18 cellular contexts compared by ENCODE assay signal in genomic region chr9:126983767-126984166, GRCh38.
A peak's percentile ranks its signal among the peaks of the same experiment; 100 is the strongest.
DNase-seq lines count a peak whose midpoint lies in the region; ATAC-seq, FAIRE-seq and TF ChIP-seq lines count a peak whose summit lies in the region.
"Had no signal": no experiment of that assay in that cellular context is flagged by ENCODE, and none has a peak within 500 bp of the region (broad histone marks: within the 10 kb centered on the region; RNA-seq: fewer than 3 reads in every experiment).

No MANE protein-coding gene starts in this region.

- H3K4me1 ChIP-seq in PC-3 (ENCODE audit: insufficient read depth, low read length) (peaks cover 41% of the 10 kb centered on the region), K562 (replicated peaks in 1 of 2; ENCODE audit: control insufficient read depth in 2 of 2, insufficient read depth in 2 of 2, low read length in 2 of 2) (peaks cover 3 to 21% of the 10 kb centered on the region in 2 experiments; a peak in 4 of 5 replicates)

- no peaks in the 10 kb centered on the region for H3K9me1 ChIP-seq in K562 (ENCODE audit: control insufficient read depth, insufficient read depth, low read length)

- H3K36me3 ChIP-seq in PC-3 (ENCODE audit: low read depth, low read length) = no peaks in the 10 kb centered on the region; the same call in 1 of the 2 replicates
- H3K36me3 ChIP-seq in K562 (ENCODE audit: control insufficient read depth, insufficient read depth, low read length) = no peaks in the 10 kb centered on the region

- H3F3A ChIP-seq in PC-3 (ENCODE audit: low read length, unreplicated experiment) = no peaks in the 10 kb centered on the region

- WGBS in K562 (ENCODE audit: insufficient coverage, low coverage, missing lambda C conversion rate) = 30% methylated on average over 1 of the region's 1 CpG

- intact Hi-C loops in PC-3 (cut with micrococcal nuclease) = no loop called here
- intact Hi-C loops in K562 (cut with micrococcal nuclease) = no loop called here

- peak overlapping the region; percentile 39 for H3K4me3 Mint-ChIP-seq in natural killer cell treated with Interleukin-12 subunit alpha and Interleukin-12 subunit beta and Interleukin-15 and Interleukin-18, amount 100 ng/mL, for 72 hours
- H3K4me3 Mint-ChIP-seq in stimulated activated effector memory CD8-positive, alpha-beta T cell treated with anti-CD3 and anti-CD28 coated beads, Interleukin-12 subunit alpha, Interleukin-12 subunit beta, amount 100 ng/mL, for 72 hours = no peak overlapping the region
- no peak overlapping the region for H3K4me3 Mint-ChIP-seq in activated T-cell treated with anti-CD3 and anti-CD28 coated beads, Interleukin-2, amount 50 U/mL, for 4 hours
- H3K4me3 Mint-ChIP-seq: B cell; CD4-positive, alpha-beta T cell; GM23338 had no signal

- H4K20me1 ChIP-seq in PC-3 (ENCODE audit: low read length) = no peaks in the 10 kb centered on the region
- H4K20me1 ChIP-seq in K562 (replicated peaks; ENCODE audit: control insufficient read depth, insufficient read depth, low read length) = no peaks in the 10 kb centered on the region; the same call in 1 of the 2 replicates

- peaks cover 72 to 78% of the 10 kb centered on the region in 2 donors for H3K4me1 Mint-ChIP-seq in natural killer cell treated with Interleukin-12 subunit alpha and Interleukin-12 subunit beta and Interleukin-15 and Interleukin-18, amount 100 ng/mL, for 72 hours (ENCODE audit: low read depth in 2 of 2)
- H3K4me1 Mint-ChIP-seq in stimulated activated effector memory CD8-positive, alpha-beta T cell treated with anti-CD3 and anti-CD28 coated beads, Interleukin-12 subunit alpha, Interleukin-12 subunit beta, amount 100 ng/mL, for 72 hours = peaks cover 78% of the 10 kb centered on the region
- peaks cover 68% of the 10 kb centered on the region for H3K4me1 Mint-ChIP-seq in activated T-cell treated with anti-CD3 and anti-CD28 coated beads, Interleukin-2, amount 50 U/mL, for 4 hours (ENCODE audit: low read depth)

- no peak for FAIRE-seq in K562 (lab: Jason Lieb, UNC)
- FAIRE-seq: A204.1, G401.6 had no signal

- DNase-seq in PC-3 (no peak), K562 (ENCODE audit: extremely low read depth in 1 of 4, low spot score in 3 of 4) (no peak), SKM-1 (lab: John Stamatoyannopoulos, UW; ENCODE audit: unreplicated experiment) (no peak), NCI-H526 treated with DMSO at 0.1 percent for 48 hours (lab: John Stamatoyannopoulos, UW) (no peak)
- DNase-seq in natural killer cell treated with Interleukin-12 subunit alpha and Interleukin-12 subunit beta and Interleukin-15 and Interleukin-18, amount 100 ng/mL, for 72 hours (ENCODE audit: low spot score) = no peak
- no peak for DNase-seq in stimulated activated effector memory CD8-positive, alpha-beta T cell treated with anti-CD3 and anti-CD28 coated beads, Interleukin-12 subunit alpha, Interleukin-12 subunit beta, amount 100 ng/mL, for 72 hours (ENCODE audit: low spot score in 2 of 2)
- DNase-seq in activated T-cell treated with anti-CD3 and anti-CD28 coated beads, Interleukin-2, amount 50 U/mL, for 4 hours = no peak
- DNase-seq: C1 segment of cervical spinal cord; CD4-positive, alpha-beta T cell; DMS153; DMS79 treated with DMSO at 0.1 percent for 48 hours; EL; H7 had no signal

- H2AFZ ChIP-seq in PC-3 (ENCODE audit: low read length) = no peak overlapping the region
- no peak overlapping the region for H2AFZ ChIP-seq in K562 (ENCODE audit: low read depth, low read length)
- H2AFZ ChIP-seq: GM23338 had no signal

- TF ChIP-seq RAD21 in K562 (CRISPR knock-in tag; conservative IDR thresholded peaks at IDR 0.05 in 1 of 2, IDR thresholded peaks at IDR 0.05 in 1 of 2) = no peak

- H3K9ac ChIP-seq in PC-3 (ENCODE audit: low read length) = no peak overlapping the region
- no peak overlapping the region for H3K9ac ChIP-seq in K562 (ENCODE audit: insufficient read depth in 1 of 2, low read depth in 2 of 2, low read length in 2 of 2)

- H3K27me3 Mint-ChIP-seq in natural killer cell treated with Interleukin-12 subunit alpha and Interleukin-12 subunit beta and Interleukin-15 and Interleukin-18, amount 100 ng/mL, for 72 hours = peaks cover 5 to 29% of the 10 kb centered on the region in 2 donors
- peaks cover 37% of the 10 kb centered on the region for H3K27me3 Mint-ChIP-seq in activated T-cell treated with anti-CD3 and anti-CD28 coated beads, Interleukin-2, amount 50 U/mL, for 4 hours (ENCODE audit: low read depth)
- H3K27me3 Mint-ChIP-seq: B cell had no signal

- CTCF ChIA-PET in PC-3 (lab: Charles Lee) = no interaction called here
- CTCF ChIA-PET in K562 (lab: Yijun Ruan, JAX; ENCODE audit: low intra/inter-chr PET ratio) = no interaction called here

- H3K27me3 ChIP-seq in PC-3 (ENCODE audit: low read length) (no peaks in the 10 kb centered on the region), K562 (ENCODE audit: control insufficient read depth in 2 of 2, insufficient read depth in 2 of 2, low read length in 2 of 2) (peaks cover 0 to 12% of the 10 kb centered on the region in 2 experiments; a peak in 1 of 5 replicates)

- in situ Hi-C loops in K562 (cut with MboI) = no loop called here

- ATAC-seq in PC-3 = no peak
- ATAC-seq in K562 = no peak
- no peak for ATAC-seq in natural killer cell treated with Interleukin-12 subunit alpha and Interleukin-12 subunit beta and Interleukin-15 and Interleukin-18, amount 100 ng/mL, for 72 hours
- ATAC-seq in stimulated activated effector memory CD8-positive, alpha-beta T cell treated with anti-CD3 and anti-CD28 coated beads, Interleukin-12 subunit alpha, Interleukin-12 subunit beta, amount 100 ng/mL, for 72 hours = no peak
- ATAC-seq in activated T-cell treated with anti-CD3 and anti-CD28 coated beads, Interleukin-2, amount 50 U/mL, for 4 hours = no peak
- ATAC-seq: GM23338 had no signal

- H3K79me2 ChIP-seq in PC-3 (ENCODE audit: low read length) (no peaks in the 10 kb centered on the region), K562 (ENCODE audit: control insufficient read depth, insufficient read depth, low read length) (no peaks in the 10 kb centered on the region)

- POLR2A ChIA-PET in PC-3 (lab: Charles Lee; ENCODE audit: unreplicated experiment) = no interaction called here
- POLR2A ChIA-PET in K562 (lab: Yijun Ruan, JAX) = interaction anchor here (0.6 to 0.7 kb wide), 2 partner anchors 23 to 542 kb away, joined by 3 to 4 read pairs; no protein-coding TSS in a partner anchor

- TF ChIP-seq CTCF in PC-3 (conservative IDR thresholded peaks at IDR 0.05; ENCODE audit: low read depth, low read length) = no peak
- TF ChIP-seq CTCF in K562 (IDR thresholded peaks at IDR 0.05 in 2 of 3, conservative IDR thresholded peaks at IDR 0.05 in 1 of 3; ENCODE audit: insufficient read depth in 2 of 3, low read depth in 1 of 3, low read length in 3 of 3) = no peak

- BruUV-seq in PC-3 (replicated peaks; lab: Mats Ljungman, UMichigan) (no TSS peak), K562 (replicated peaks; lab: Mats Ljungman, UMichigan) (no TSS peak)

- H3K4me3 ChIP-seq in PC-3 (ENCODE audit: low read length) = no peak overlapping the region
- no peak overlapping the region for H3K4me3 ChIP-seq in K562
- H3K4me3 ChIP-seq: GM23338 had no signal

- H3K9me3 ChIP-seq in PC-3 (ENCODE audit: low read length) (no peaks in the 10 kb centered on the region), K562 (replicated peaks; ENCODE audit: control insufficient read depth, insufficient read depth, low read depth, low read length) (no peaks in the 10 kb centered on the region)

- H3K36me3 Mint-ChIP-seq in natural killer cell treated with Interleukin-12 subunit alpha and Interleukin-12 subunit beta and Interleukin-15 and Interleukin-18, amount 100 ng/mL, for 72 hours = peaks cover 4% of the 10 kb centered on the region
- peaks cover 8% of the 10 kb centered on the region for H3K36me3 Mint-ChIP-seq in stimulated activated effector memory CD8-positive, alpha-beta T cell treated with anti-CD3 and anti-CD28 coated beads, Interleukin-12 subunit alpha, Interleukin-12 subunit beta, amount 100 ng/mL, for 72 hours
- H3K36me3 Mint-ChIP-seq in activated T-cell treated with anti-CD3 and anti-CD28 coated beads, Interleukin-2, amount 50 U/mL, for 4 hours (ENCODE audit: insufficient read depth) = peaks cover 5% of the 10 kb centered on the region

- 0 out of 2 replicates have a peak overlapping the region, but pooled peaks have one; percentile 80 for H3K4me2 ChIP-seq in PC-3 (ENCODE audit: low read length)
- no peak overlapping the region for H3K4me2 ChIP-seq in K562 (ENCODE audit: insufficient read depth, low read length)
- H3K4me2 ChIP-seq: GM23338 had no signal

- no peak for TF ChIP-seq POLR2A in K562 (conservative IDR thresholded peaks at IDR 0.05)

- no peak for TF ChIP-seq EP300 in K562 (IDR thresholded peaks at IDR 0.05; ENCODE audit: low read length)

- peak overlapping the region; percentile 36 to 50 for H3K27ac Mint-ChIP-seq in natural killer cell treated with Interleukin-12 subunit alpha and Interleukin-12 subunit beta and Interleukin-15 and Interleukin-18, amount 100 ng/mL, for 72 hours
- H3K27ac Mint-ChIP-seq in stimulated activated effector memory CD8-positive, alpha-beta T cell treated with anti-CD3 and anti-CD28 coated beads, Interleukin-12 subunit alpha, Interleukin-12 subunit beta, amount 100 ng/mL, for 72 hours = peak overlapping the region; percentile 0
- H3K27ac Mint-ChIP-seq: B cell; CD4-positive, alpha-beta T cell; GM23338 had no signal

- H3K27ac ChIP-seq in PC-3 (ENCODE audit: low read length) (no peak overlapping the region), K562 (ENCODE audit: extremely low read depth, low read depth, low read length) (no peak overlapping the region)
- H3K27ac ChIP-seq: HL-60 had no signal

- no peaks in the 10 kb centered on the region for H3K9me3 Mint-ChIP-seq in natural killer cell treated with Interleukin-12 subunit alpha and Interleukin-12 subunit beta and Interleukin-15 and Interleukin-18, amount 100 ng/mL, for 72 hours
- H3K9me3 Mint-ChIP-seq in stimulated activated effector memory CD8-positive, alpha-beta T cell treated with anti-CD3 and anti-CD28 coated beads, Interleukin-12 subunit alpha, Interleukin-12 subunit beta, amount 100 ng/mL, for 72 hours = no peaks in the 10 kb centered on the region
- peaks cover 7% of the 10 kb centered on the region for H3K9me3 Mint-ChIP-seq in activated T-cell treated with anti-CD3 and anti-CD28 coated beads, Interleukin-2, amount 50 U/mL, for 4 hours
- H3K9me3 Mint-ChIP-seq: GM23338 had no signal

- no peaks in the 10 kb centered on the region for H3K9me2 ChIP-seq in PC-3 (replicated peaks; ENCODE audit: low read length)

TF ChIP-seq in K562, 482 proteins besides CTCF, POLR2A, EP300 and RAD21 (continues in another document):
- TF ChIP-seq GATAD2A (IDR thresholded peaks at IDR 0.05) (no peak), TAF1 (IDR thresholded peaks at IDR 0.05; ENCODE audit: control insufficient read depth, extremely low read depth, insufficient read depth, low read length, severe bottlenecking) (no peak), ZNF76 (CRISPR knock-in tag; IDR thresholded peaks at IDR 0.05; ENCODE audit: borderline replicate concordance) (no peak), NFATC3 (IDR thresholded peaks at IDR 0.05) (no peak)
